In the genomic region with DNA sequence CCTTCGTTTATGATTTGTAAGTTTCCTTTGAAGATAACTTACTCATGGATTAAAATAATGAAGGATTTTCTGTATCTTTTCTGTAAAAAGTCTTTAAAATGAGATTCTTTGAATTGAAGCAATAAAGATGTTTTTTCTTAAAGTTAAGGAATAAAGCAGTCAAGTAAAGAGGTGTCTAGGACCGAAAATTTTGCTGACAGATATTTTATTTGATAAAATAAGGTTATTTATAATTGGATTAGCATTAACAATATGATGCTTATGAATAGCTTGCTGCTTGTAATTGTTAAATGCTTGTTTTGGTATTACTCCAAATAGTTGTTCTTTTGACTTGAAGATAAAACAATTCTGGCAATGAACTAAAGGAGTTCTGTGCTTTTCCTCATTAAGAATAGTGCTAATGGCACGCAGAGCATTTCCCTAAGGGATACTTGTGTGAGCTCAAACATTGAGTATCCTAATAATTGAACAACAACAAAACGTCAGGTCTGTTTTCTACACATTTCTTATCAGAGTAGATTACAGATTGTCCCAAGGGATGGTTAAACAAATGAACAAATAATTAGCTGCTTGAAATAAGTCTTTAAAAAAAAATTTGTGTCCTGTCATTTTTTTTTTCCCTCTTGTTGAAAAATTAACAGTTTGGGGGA, we compare ENCODE assay signal across 19 cellular contexts. TPM values are rescaled to one million over a fixed set of nuclear protein-coding genes. Genes with fewer than 3 reads are reported as not detected.
DNase-seq lines count a peak whose midpoint lies in the region; ATAC-seq lines count a peak whose summit lies in the region.
"Had no signal": no experiment of that assay in that cellular context is flagged by ENCODE, and none has a peak within 500 bp of the region (broad histone marks: within the 10 kb centered on the region; RNA-seq: fewer than 3 reads in every experiment).

No MANE protein-coding gene starts in this region.

- ATAC-seq in Right ventricle myocardium superior (ENCODE audit: poor library complexity) (peak; percentile 46), Right ventricle myocardium inferior (no peak), left ventricle myocardium superior (peak; percentile 70), GM19324 (IDR thresholded peaks at IDR 0.05; ENCODE audit: low FRiP score, unreplicated experiment) (no peak)

- DNase-seq in Right ventricle myocardium superior = no peak
- DNase-seq in Right ventricle myocardium inferior (ENCODE audit: missing footprints) = no peak
- peak; percentile 87 for DNase-seq in dermis blood vessel endothelial cell
- no peak for DNase-seq in left ventricle myocardium superior
- DNase-seq in SKM-1 (lab: John Stamatoyannopoulos, UW; ENCODE audit: unreplicated experiment) = no peak
- DNase-seq in NCI-H2029 (lab: John Stamatoyannopoulos, UW) = no peak
- no peak for DNase-seq in stimulated activated naive CD4-positive, alpha-beta T cell treated with Interleukin-2 at 50 U/mL for 16 hours (lab: John Stamatoyannopoulos, UW)
- DNase-seq: 8988T; CD8-positive, alpha-beta memory T cell; DND-41; GM23248; HCEC 1CT; NCI-H1417 treated with DMSO at 0.1 percent for 48 hours; NCI-H2081; NCI-H510A treated with DMSO at 0.1 percent for 48 hours; NCI-H82; PC-9; SK-N-SH had no signal

- intact Hi-C loops in Right ventricle myocardium superior (cut with DNase I) = no loop called here
- intact Hi-C loops in Right ventricle myocardium inferior (cut with DNase I) = loop anchor here (2.0 to 5.0 kb wide), 2 partner anchors 16 to 42 kb away; a partner anchor contains a TSS
- intact Hi-C loops in left ventricle myocardium superior (cut with micrococcal nuclease) = loop anchor here (5.0 kb wide), 1 partner anchor 128 kb away; no protein-coding TSS in a partner anchor

RNA-seq across cellular contexts. Expression of a gene that starts 16.6 kb away (rescaled TPM):
- total RNA-seq in Right ventricle myocardium superior (22.8 TPM), Right ventricle myocardium inferior (22.6 TPM), dermis blood vessel endothelial cell (38.0 and 42.4 TPM in 2 replicates), left ventricle myocardium superior (26.7 TPM)

Comparison
In these comparisons a context has a peak if more than half of its experiments do, and no peak if none do; other contexts are left out.
1. ATAC-seq: peak in Right ventricle myocardium superior (single experiment) and left ventricle myocardium superior (single experiment); none in Right ventricle myocardium inferior (single experiment) and GM19324 (single experiment).